22 cellular contexts compared by ENCODE assay signal in the genomic region with DNA sequence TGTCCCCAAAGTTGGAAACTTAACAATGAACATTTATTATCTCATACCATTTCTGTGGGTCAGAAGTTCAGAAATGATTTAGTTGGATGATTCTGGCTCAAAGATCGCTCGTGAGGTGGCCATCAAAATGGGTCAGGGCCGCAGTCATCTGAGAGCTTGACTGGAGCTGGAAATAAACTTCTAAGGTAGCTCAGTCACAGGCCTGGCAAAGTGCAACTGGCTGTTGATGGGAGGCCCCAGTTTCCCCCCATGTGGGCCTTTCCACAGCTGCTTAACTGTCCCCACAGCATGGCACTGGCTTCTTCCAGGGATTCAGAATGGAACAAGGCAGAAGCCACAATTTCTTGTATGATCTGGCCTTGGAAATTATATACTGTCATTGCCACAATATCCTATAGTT.
"Had no signal": no experiment of that assay in that cellular context is flagged by ENCODE, and none has a peak within 500 bp of the region (broad histone marks: within the 10 kb centered on the region; RNA-seq: fewer than 3 reads in every experiment).

No MANE protein-coding gene starts in this region.

- H3K27me3 Mint-ChIP-seq: dendritic cell treated with granulocyte-macrophage colony-stimulating factor and Interleukin-4, amounts not matched to agents 40 ng/mL and 50 ng/mL, for 4 days; effector memory CD8-positive, alpha-beta T cell had no signal

- H3K4me1 Mint-ChIP-seq: endodermal cell had no signal

- ATAC-seq: effector memory CD8-positive, alpha-beta T cell; esophagus mucosa; foreskin keratinocyte; gastrocnemius medialis; gastroesophageal sphincter; heart left ventricle; heart right ventricle had no signal

- H3K4me3 Mint-ChIP-seq: dendritic cell treated with granulocyte-macrophage colony-stimulating factor and Interleukin-4, amounts not matched to agents 40 ng/mL and 50 ng/mL, for 4 days; effector memory CD8-positive, alpha-beta T cell; endodermal cell had no signal

- DNase-seq: colonic mucosa; cortex of kidney; dermis blood vessel endothelial cell; dorsolateral prefrontal cortex; effector CD4-positive, alpha-beta T cell; effector CD8-positive, alpha-beta T cell; effector memory CD4-positive, alpha-beta T cell; effector memory CD8-positive, alpha-beta T cell; endodermal cell; erythroblast; esophagus squamous epithelium; foreskin fibroblast; foreskin keratinocyte; foreskin melanocyte; gastrocnemius medialis; glutamatergic neuron; head of caudate nucleus; heart left ventricle; heart right ventricle had no signal

- H3K27ac Mint-ChIP-seq: dendritic cell treated with granulocyte-macrophage colony-stimulating factor and Interleukin-4, amounts not matched to agents 40 ng/mL and 50 ng/mL, for 4 days; effector memory CD8-positive, alpha-beta T cell; endodermal cell had no signal
